Comparison of ENCODE assay signal across 1 cellular context in genomic region chr1:167904641-167905040, GRCh38.
TF ChIP-seq lines count a peak whose summit lies in the region.

No MANE protein-coding gene starts in this region.

TF ChIP-seq in endothelial cell of umbilical vein, 7 proteins besides CTCF, POLR2A, EP300 and RAD21 (continued from another document):
- no peak for TF ChIP-seq MYC (IDR thresholded peaks at IDR 0.05; ENCODE audit: low read depth, low read length)
